Comparison of ENCODE assay signal across 12 cellular contexts in genomic region chr20:49892260-49893216, GRCh38. TPM values are rescaled to one million over a fixed set of nuclear protein-coding genes. Genes with fewer than 3 reads are reported as not detected.
DNase-seq lines count a peak whose midpoint lies in the region; ATAC-seq and TF ChIP-seq lines count a peak whose summit lies in the region.
"Had no signal": no experiment of that assay in that cellular context is flagged by ENCODE, and none has a peak within 500 bp of the region (broad histone marks: within the 10 kb centered on the region; RNA-seq: fewer than 3 reads in every experiment).

No MANE protein-coding gene starts in this region.

- no peak for TF ChIP-seq CTCF in liver (IDR thresholded peaks at IDR 0.05; ENCODE audit: low read depth, low read length, missing input control)
- no peak for TF ChIP-seq CTCF in upper lobe of left lung (IDR thresholded peaks at IDR 0.05)

- H3K27me3 ChIP-seq in liver (ENCODE audit: control insufficient read depth in 4 of 4, insufficient read depth in 4 of 4, low read length in 3 of 4): no peaks in the 10 kb centered on the region
- no peaks in the 10 kb centered on the region for H3K27me3 ChIP-seq in upper lobe of left lung

- WGBS in liver: 54% methylated on average over 23 of the region's 23 CpGs
- WGBS in upper lobe of left lung, 2 donors: 70 to 72% methylated on average over 21 to 22 of the region's 23 CpGs

- H3K9me3 ChIP-seq in liver (ENCODE audit: control insufficient read depth in 4 of 4, low read length in 3 of 4) (no peaks in the 10 kb centered on the region), upper lobe of left lung (no peaks in the 10 kb centered on the region)

- no peak for TF ChIP-seq POLR2A in upper lobe of left lung (IDR thresholded peaks at IDR 0.05)

- H3K36me3 ChIP-seq in liver (ENCODE audit: control insufficient read depth in 4 of 4, insufficient read depth in 3 of 4, low read depth in 1 of 4, low read length in 3 of 4): no peaks in the 10 kb centered on the region
- H3K36me3 ChIP-seq in upper lobe of left lung: peaks cover 0 to 14% (median 7%) of the 10 kb centered on the region in 4 donors

- H3K4me3 ChIP-seq in liver (ENCODE audit: low read depth in 1 of 3, low read length in 3 of 3): no peak overlapping the region
- no peak overlapping the region for H3K4me3 ChIP-seq in upper lobe of left lung

- peak overlapping the region; percentile 72 to 75 for H3K27ac Mint-ChIP-seq in activated naive CD4-positive, alpha-beta T cell treated with anti-CD3 and anti-CD28 coated beads, Interleukin-2, amount 50 U/mL, for 72 hours
- peak overlapping the region; percentile 93 for H3K27ac Mint-ChIP-seq in activated T-helper 17 cell treated with anti-CD3 and anti-CD28 coated beads, Interleukin-2, amount 50 U/mL, for 72 hours
- H3K27ac Mint-ChIP-seq: activated B cell treated with CpG ODN at 0.5 μM for 24 hours, B cell had no signal

- no peak for TF ChIP-seq EP300 in upper lobe of left lung (IDR thresholded peaks at IDR 0.05)

- H3K4me1 ChIP-seq in liver (ENCODE audit: control insufficient read depth in 4 of 4, insufficient read depth in 4 of 4, low read length in 3 of 4): peaks cover 16 to 65% (median 46%) of the 10 kb centered on the region in 4 donors
- peaks cover 53 to 77% (median 66%) of the 10 kb centered on the region in 4 donors for H3K4me1 ChIP-seq in upper lobe of left lung

- peaks cover 29% of the 10 kb centered on the region for H3K4me1 Mint-ChIP-seq in activated T-helper 17 cell treated with anti-CD3 and anti-CD28 coated beads, Interleukin-2, amount 50 U/mL, for 72 hours

- no peak for TF ChIP-seq RAD21 in liver (IDR thresholded peaks at IDR 0.05)

- H3K4me3 Mint-ChIP-seq in activated T-helper 17 cell treated with anti-CD3 and anti-CD28 coated beads, Interleukin-2, amount 50 U/mL, for 72 hours: peak overlapping the region; percentile 75
- H3K4me3 Mint-ChIP-seq: activated B cell treated with CpG ODN at 0.5 μM for 24 hours, B cell had no signal

- no peaks in the 10 kb centered on the region for H3K27me3 Mint-ChIP-seq in activated T-helper 17 cell treated with anti-CD3 and anti-CD28 coated beads, Interleukin-2, amount 50 U/mL, for 72 hours
- H3K27me3 Mint-ChIP-seq: activated B cell treated with CpG ODN at 0.5 μM for 24 hours, B cell had no signal

- H3K36me3 Mint-ChIP-seq in activated naive CD4-positive, alpha-beta T cell treated with anti-CD3 and anti-CD28 coated beads, Interleukin-2, amount 50 U/mL, for 72 hours: peaks cover 0 to 5% of the 10 kb centered on the region in 2 donors
- H3K36me3 Mint-ChIP-seq in activated T-helper 17 cell treated with anti-CD3 and anti-CD28 coated beads, Interleukin-2, amount 50 U/mL, for 72 hours (ENCODE audit: low read depth): peaks cover 27% of the 10 kb centered on the region

- no peak for ATAC-seq in activated naive CD4-positive, alpha-beta T cell treated with anti-CD3 and anti-CD28 coated beads, Interleukin-2, amount 50 U/mL, for 72 hours
- no peak for ATAC-seq in activated T-helper 17 cell treated with anti-CD3 and anti-CD28 coated beads, Interleukin-2, amount 50 U/mL, for 72 hours (replicated peaks)
- ATAC-seq in upper lobe of left lung (ENCODE audit: low FRiP score in 2 of 2): peak in 1 of 2 donors; percentile 40
- no peak for ATAC-seq in HG03354 (IDR thresholded peaks at IDR 0.05; ENCODE audit: poor library complexity, severe bottlenecking, unreplicated experiment)

- H3K9me3 Mint-ChIP-seq in activated naive CD4-positive, alpha-beta T cell treated with anti-CD3 and anti-CD28 coated beads, Interleukin-2, amount 50 U/mL, for 72 hours: peaks cover 0 to 4% of the 10 kb centered on the region in 2 donors
- H3K9me3 Mint-ChIP-seq in activated T-helper 17 cell treated with anti-CD3 and anti-CD28 coated beads, Interleukin-2, amount 50 U/mL, for 72 hours: no peaks in the 10 kb centered on the region
- H3K9me3 Mint-ChIP-seq: activated B cell treated with CpG ODN at 0.5 μM for 24 hours had no signal

- peak in 1 of 2 donors; percentile 52 for DNase-seq in activated naive CD4-positive, alpha-beta T cell treated with anti-CD3 and anti-CD28 coated beads, Interleukin-2, amount 50 U/mL, for 72 hours (ENCODE audit: low spot score in 2 of 2)
- DNase-seq in activated naive CD4-positive, alpha-beta T cell (lab: John Stamatoyannopoulos, UW): no peak
- DNase-seq in upper lobe of left lung (peak in 1 of 2 donors; percentile 68), islet precursor cell (no peak), NCI-H2081 (lab: John Stamatoyannopoulos, UW) (no peak)
- DNase-seq: activated B cell treated with CpG ODN at 0.5 μM for 24 hours; NK-92 treated with Interleukin-12 subunit alpha and Interleukin-12 subunit beta, amount 100 ng/mL, for 24 hours; trophoblast cell had no signal

- H3K27ac ChIP-seq in liver (ENCODE audit: low read depth in 1 of 2, low read length in 2 of 2) (peak overlapping the region; percentile 27 to 48), upper lobe of left lung (peak overlapping the region; percentile 38 to 53 (median 46))

- peak overlapping the region in 1 of 2 donors; percentile 44 for H3K9ac ChIP-seq in liver (ENCODE audit: low read depth in 1 of 2, low read length in 2 of 2)

TF ChIP-seq in liver, 16 proteins besides CTCF, POLR2A, EP300 and RAD21:
- TF ChIP-seq NR2F2 (IDR thresholded peaks at IDR 0.05) (peak; percentile 63), YY1 (IDR thresholded peaks at IDR 0.05) (peak; percentile 21), RXRA (IDR thresholded peaks at IDR 0.05) (peak in 1 of 2 donors; percentile 53), EGR1 (IDR thresholded peaks at IDR 0.05; ENCODE audit: low read depth in 2 of 2) (peak in 1 of 2 donors; percentile 36), HNF4A (conservative IDR thresholded peaks at IDR 0.05) (peak in 1 of 2 donors; percentile 46), GABPA (IDR thresholded peaks at IDR 0.05 in 1 of 2, conservative IDR thresholded peaks at IDR 0.05 in 1 of 2) (no peak), ATF3 (IDR thresholded peaks at IDR 0.05) (no peak), MAX (IDR thresholded peaks at IDR 0.05) (no peak)

RNA-seq across cellular contexts. Expression of gene SPATA2, which starts 22.8 kb away (rescaled TPM):
- 1 to 10 TPM; 7.2 to 7.9 TPM for total RNA-seq in activated naive CD4-positive, alpha-beta T cell treated with anti-CD3 and anti-CD28 coated beads, Interleukin-2, amount 50 U/mL, for 72 hours
- total RNA-seq in activated T-helper 17 cell treated with anti-CD3 and anti-CD28 coated beads, Interleukin-2, amount 50 U/mL, for 72 hours: 10 to 100 TPM in 1 of 2 donors, 1 to 10 TPM in 1; 5.5 to 10.3 TPM
- total RNA-seq in liver: 1 to 10 TPM; 1.3 to 1.5 TPM
- polyA plus RNA-seq in liver: 1 to 10 TPM; 1.2 to 3.4 TPM
- 1 to 10 TPM; 5.1 to 9.4 (median 6.4) TPM for total RNA-seq in upper lobe of left lung

RNA-seq across cellular contexts. Expression of gene RNF114, which starts 43.7 kb away (rescaled TPM):
- total RNA-seq in activated naive CD4-positive, alpha-beta T cell treated with anti-CD3 and anti-CD28 coated beads, Interleukin-2, amount 50 U/mL, for 72 hours: 10 to 100 TPM; 60.9 to 66.0 TPM
- total RNA-seq in activated T-helper 17 cell treated with anti-CD3 and anti-CD28 coated beads, Interleukin-2, amount 50 U/mL, for 72 hours: 10 to 100 TPM; 59.8 to 65.0 TPM
- total RNA-seq in liver: 10 to 100 TPM; 30.9 to 87.9 TPM
- polyA plus RNA-seq in liver: 10 to 100 TPM; 33.8 to 48.0 TPM
- 100 to 1,000 TPM in 4 of 6 donors, 10 to 100 TPM in 2; 72.4 to 248 (median 173) TPM for total RNA-seq in upper lobe of left lung
